Comparison of ENCODE assay signal across 9 cellular contexts in genomic region chr12:6936378-6936638, GRCh38. TPM values are rescaled to one million over a fixed set of nuclear protein-coding genes. Genes with fewer than 3 reads are reported as not detected.
DNase-seq lines count a peak whose midpoint lies in the region; ATAC-seq and TF ChIP-seq lines count a peak whose summit lies in the region.
"Had no signal": no experiment of that assay in that cellular context is flagged by ENCODE, and none has a peak within 500 bp of the region (broad histone marks: within the 10 kb centered on the region; RNA-seq: fewer than 3 reads in every experiment).

No MANE protein-coding gene starts in this region.

- peaks cover 28% of the 10 kb centered on the region for H3K27me3 Mint-ChIP-seq in GM23338 (ENCODE audit: insufficient read depth, low read depth, poor library complexity)
- no peaks in the 10 kb centered on the region for H3K27me3 Mint-ChIP-seq in natural killer cell treated with Interleukin-12 subunit alpha and Interleukin-12 subunit beta and Interleukin-15 and Interleukin-18, amount 100 ng/mL, for 72 hours

- TF ChIP-seq CTCF in GM23338 (conservative IDR thresholded peaks at IDR 0.05; ENCODE audit: low read depth in 2 of 2) (no peak), osteoblast (IDR thresholded peaks at IDR 0.05; ENCODE audit: extremely low read depth, low read depth, low read length) (no peak), PC-3 (conservative IDR thresholded peaks at IDR 0.05; ENCODE audit: low read depth, low read length) (no peak)

- H3K9ac ChIP-seq in BLaER1 treated with 17β-estradiol and CSF1 and Interleukin-3, amounts not matched to agents 10 nM and 100 nM, result peak overlapping the region in 10 of 11 experiments; percentile 4 to 98 (median 96); a peak in 16 of 22 replicates
- H3K9ac ChIP-seq in PC-3 (ENCODE audit: low read length), result no peak overlapping the region

- peaks cover 3% of the 10 kb centered on the region; the same call in 1 of the 3 replicates for H3K9me3 Mint-ChIP-seq in GM23338
- H3K9me3 Mint-ChIP-seq in activated naive CD4-positive, alpha-beta T cell treated with anti-CD3 and anti-CD28 coated beads, Interleukin-2, amount 50 U/mL, for 72 hours, result no peaks in the 10 kb centered on the region
- no peaks in the 10 kb centered on the region for H3K9me3 Mint-ChIP-seq in natural killer cell treated with Interleukin-12 subunit alpha and Interleukin-12 subunit beta and Interleukin-15 and Interleukin-18, amount 100 ng/mL, for 72 hours

- H3K4me2 ChIP-seq in BLaER1 treated with 17β-estradiol and CSF1 and Interleukin-3, amounts not matched to agents 10 nM and 100 nM, result peak overlapping the region; percentile 91 to 100 (median 98)
- H3K4me2 ChIP-seq in GM23338 (no peak overlapping the region; the same call in 1 of the 2 replicates), osteoblast (ENCODE audit: insufficient read depth, low read length) (no peak overlapping the region), PC-3 (ENCODE audit: low read length) (no peak overlapping the region)

- H2AFZ ChIP-seq in GM23338 (no peak overlapping the region), osteoblast (ENCODE audit: low read length) (no peak overlapping the region), PC-3 (ENCODE audit: low read length) (no peak overlapping the region)

- peak overlapping the region in 9 of 11 experiments; percentile 85 to 97 (median 96); a peak in 18 of 22 replicates for H3K27ac ChIP-seq in BLaER1 treated with 17β-estradiol and CSF1 and Interleukin-3, amounts not matched to agents 10 nM and 100 nM
- H3K27ac ChIP-seq in GM23338 (ENCODE audit: low read depth), result peak overlapping the region; percentile 97
- no peak overlapping the region for H3K27ac ChIP-seq in osteoblast (ENCODE audit: low read depth, low read length)
- no peak overlapping the region for H3K27ac ChIP-seq in PC-3 (ENCODE audit: low read length)

- H3K27ac Mint-ChIP-seq in GM23338, result peak overlapping the region; percentile 94
- peak overlapping the region; percentile 95 to 98 for H3K27ac Mint-ChIP-seq in activated naive CD4-positive, alpha-beta T cell treated with anti-CD3 and anti-CD28 coated beads, Interleukin-2, amount 50 U/mL, for 72 hours
- H3K27ac Mint-ChIP-seq in natural killer cell treated with Interleukin-12 subunit alpha and Interleukin-12 subunit beta and Interleukin-15 and Interleukin-18, amount 100 ng/mL, for 72 hours, result peak overlapping the region; percentile 61 to 81

- H3K9me2 ChIP-seq in GM23338 (ENCODE audit: insufficient read depth), result no peaks in the 10 kb centered on the region
- no peaks in the 10 kb centered on the region for H3K9me2 ChIP-seq in PC-3 (replicated peaks; ENCODE audit: low read length)

- no TSS peak for BruUV-seq in PC-3 (replicated peaks; lab: Mats Ljungman, UMichigan)

- intact Hi-C loops in PC-3 (cut with micrococcal nuclease), result no loop called here

- peaks cover 63 to 77% (median 72%) of the 10 kb centered on the region in 10 experiments for H3K4me1 ChIP-seq in BLaER1 treated with 17β-estradiol and CSF1 and Interleukin-3, amounts not matched to agents 10 nM and 100 nM
- H3K4me1 ChIP-seq in GM23338 (ENCODE audit: insufficient read depth) (peaks cover 10% of the 10 kb centered on the region), osteoblast (ENCODE audit: insufficient read depth, low read length) (peaks cover 27% of the 10 kb centered on the region), PC-3 (ENCODE audit: insufficient read depth, low read length) (peaks cover 7% of the 10 kb centered on the region; the same call in 1 of the 2 replicates)

- H3K4me3 ChIP-seq in BLaER1 treated with 17β-estradiol and CSF1 and Interleukin-3, amounts not matched to agents 10 nM and 100 nM, result peak overlapping the region in 9 of 10 experiments; percentile 69 to 87 (median 78); a peak in 12 of 20 replicates
- peak overlapping the region; percentile 89; the same call in 1 of the 2 replicates for H3K4me3 ChIP-seq in GM23338
- H3K4me3 ChIP-seq in MG63, result no peak overlapping the region
- no peak overlapping the region for H3K4me3 ChIP-seq in osteoblast (ENCODE audit: insufficient read depth, low read length)
- no peak overlapping the region for H3K4me3 ChIP-seq in PC-3 (ENCODE audit: low read length)

- no peaks in the 10 kb centered on the region for H3K9me3 ChIP-seq in BLaER1 treated with 17β-estradiol and CSF1 and Interleukin-3, amounts not matched to agents 10 nM and 100 nM (replicated peaks in 1 of 11)
- no peaks in the 10 kb centered on the region for H3K9me3 ChIP-seq in MG63
- no peaks in the 10 kb centered on the region for H3K9me3 ChIP-seq in osteoblast (ENCODE audit: low read depth, low read length)
- no peaks in the 10 kb centered on the region for H3K9me3 ChIP-seq in PC-3 (ENCODE audit: low read length)

- DNase-seq in GM23338 (ENCODE audit: low spot score) (no peak), MG63 (no peak), osteoblast (ENCODE audit: insufficient read length, low spot score, missing footprints) (no peak), PC-3 (no peak)
- no peak for DNase-seq in activated naive CD4-positive, alpha-beta T cell treated with anti-CD3 and anti-CD28 coated beads, Interleukin-2, amount 50 U/mL, for 72 hours (ENCODE audit: low spot score in 2 of 2)
- DNase-seq in natural killer cell treated with Interleukin-12 subunit alpha and Interleukin-12 subunit beta and Interleukin-15 and Interleukin-18, amount 100 ng/mL, for 72 hours (ENCODE audit: low spot score), result no peak
- DNase-seq: left colon had no signal

- peak overlapping the region; percentile 79 for H3K4me3 Mint-ChIP-seq in GM23338
- H3K4me3 Mint-ChIP-seq in natural killer cell treated with Interleukin-12 subunit alpha and Interleukin-12 subunit beta and Interleukin-15 and Interleukin-18, amount 100 ng/mL, for 72 hours, result peak overlapping the region; percentile 83

- CTCF ChIA-PET in PC-3 (lab: Charles Lee), result no interaction called here

- peaks cover 44% of the 10 kb centered on the region for H3F3A ChIP-seq in GM23338 (replicated peaks; ENCODE audit: low read depth)
- H3F3A ChIP-seq in PC-3 (ENCODE audit: low read length, unreplicated experiment), result no peaks in the 10 kb centered on the region

- H3K79me2 ChIP-seq in GM23338 (replicated peaks; ENCODE audit: insufficient read depth), result peaks cover 27% of the 10 kb centered on the region
- H3K79me2 ChIP-seq in osteoblast (ENCODE audit: insufficient read depth, low read length), result peaks cover 39% of the 10 kb centered on the region
- H3K79me2 ChIP-seq in PC-3 (ENCODE audit: low read length), result peaks cover 13% of the 10 kb centered on the region

- POLR2A ChIA-PET in PC-3 (lab: Charles Lee; ENCODE audit: unreplicated experiment), result no interaction called here

- H3K27me3 ChIP-seq in BLaER1 treated with 17β-estradiol and CSF1 and Interleukin-3, amounts not matched to agents 10 nM and 100 nM, result no peaks in the 10 kb centered on the region
- H3K27me3 ChIP-seq in GM23338 (ENCODE audit: insufficient read depth) (no peaks in the 10 kb centered on the region), MG63 (no peaks in the 10 kb centered on the region), osteoblast (ENCODE audit: insufficient read depth, low read length) (no peaks in the 10 kb centered on the region), PC-3 (ENCODE audit: low read length) (no peaks in the 10 kb centered on the region)

- ATAC-seq in GM23338 (no peak), GM19397 (IDR thresholded peaks at IDR 0.05; ENCODE audit: unreplicated experiment) (no peak), PC-3 (no peak)
- no peak for ATAC-seq in activated naive CD4-positive, alpha-beta T cell treated with anti-CD3 and anti-CD28 coated beads, Interleukin-2, amount 50 U/mL, for 72 hours
- no peak for ATAC-seq in natural killer cell treated with Interleukin-12 subunit alpha and Interleukin-12 subunit beta and Interleukin-15 and Interleukin-18, amount 100 ng/mL, for 72 hours

- H3K36me3 ChIP-seq in BLaER1 treated with 17β-estradiol and CSF1 and Interleukin-3, amounts not matched to agents 10 nM and 100 nM, result peaks cover 29 to 75% (median 69%) of the 10 kb centered on the region in 11 experiments
- H3K36me3 ChIP-seq in GM23338 (ENCODE audit: insufficient read depth) (peaks cover 17% of the 10 kb centered on the region), MG63 (peaks cover 81% of the 10 kb centered on the region), osteoblast (ENCODE audit: insufficient read depth, low read length) (peaks cover 57% of the 10 kb centered on the region), PC-3 (ENCODE audit: low read depth, low read length) (peaks cover 4% of the 10 kb centered on the region; the same call in 1 of the 2 replicates)

- H3K4me1 Mint-ChIP-seq in GM23338, result peaks cover 43% of the 10 kb centered on the region
- H3K4me1 Mint-ChIP-seq in natural killer cell treated with Interleukin-12 subunit alpha and Interleukin-12 subunit beta and Interleukin-15 and Interleukin-18, amount 100 ng/mL, for 72 hours (ENCODE audit: low read depth in 2 of 2), result peaks cover 30 to 42% of the 10 kb centered on the region in 2 donors

- peaks cover 0 to 52% (median 17%) of the 10 kb centered on the region in 11 experiments; a peak in 11 of 22 replicates for H4K20me1 ChIP-seq in BLaER1 treated with 17β-estradiol and CSF1 and Interleukin-3, amounts not matched to agents 10 nM and 100 nM
- peaks cover 28% of the 10 kb centered on the region for H4K20me1 ChIP-seq in GM23338 (replicated peaks; ENCODE audit: insufficient read depth)
- H4K20me1 ChIP-seq in osteoblast (ENCODE audit: insufficient read depth, low read length), result peaks cover 24% of the 10 kb centered on the region
- H4K20me1 ChIP-seq in PC-3 (ENCODE audit: low read length), result no peaks in the 10 kb centered on the region

- H3K36me3 Mint-ChIP-seq in GM23338 (ENCODE audit: low read depth), result peaks cover 71% of the 10 kb centered on the region
- H3K36me3 Mint-ChIP-seq in activated naive CD4-positive, alpha-beta T cell treated with anti-CD3 and anti-CD28 coated beads, Interleukin-2, amount 50 U/mL, for 72 hours, result peaks cover 16 to 30% of the 10 kb centered on the region in 2 donors
- no peaks in the 10 kb centered on the region for H3K36me3 Mint-ChIP-seq in natural killer cell treated with Interleukin-12 subunit alpha and Interleukin-12 subunit beta and Interleukin-15 and Interleukin-18, amount 100 ng/mL, for 72 hours

RNA-seq across cellular contexts. Expression of gene RNU7-1, which starts 7.3 kb away (rescaled TPM):
- total RNA-seq in GM23338 (2014; rRNA removed; shearing (Covaris generic)), result not detected in 2 replicates
- not detected in 2 replicates for polyA plus RNA-seq in GM23338 (2016; fragmentation: Nextera tagmentation; extraction: Ambion mirVana)
- total RNA-seq in activated naive CD4-positive, alpha-beta T cell treated with anti-CD3 and anti-CD28 coated beads, Interleukin-2, amount 50 U/mL, for 72 hours, result not detected
- not detected for total RNA-seq in natural killer cell treated with Interleukin-12 subunit alpha and Interleukin-12 subunit beta and Interleukin-15 and Interleukin-18, amount 100 ng/mL, for 72 hours
- not detected in 2 replicates for total RNA-seq in MG63 (2014; rRNA removed; shearing (Covaris generic); ENCODE audit: low replicate concordance)
- total RNA-seq in osteoblast, result not detected in 2 replicates
- not detected in 2 replicates for total RNA-seq in PC-3 (2014; rRNA removed)
- total RNA-seq: left colon had no signal

RNA-seq across cellular contexts. Expression of gene C12orf57, which starts 7.5 kb away (rescaled TPM):
- total RNA-seq in GM23338 (2014; rRNA removed; shearing (Covaris generic)), result 186 and 204 TPM in 2 replicates
- polyA plus RNA-seq in GM23338 (2016; fragmentation: Nextera tagmentation; extraction: Ambion mirVana), result 262 and 285 TPM in 2 replicates
- 100 to 1,000 TPM; 229 to 609 TPM for total RNA-seq in activated naive CD4-positive, alpha-beta T cell treated with anti-CD3 and anti-CD28 coated beads, Interleukin-2, amount 50 U/mL, for 72 hours
- 100 to 1,000 TPM in 1 of 2 donors, 10 to 100 TPM in 1; 89.7 to 106 TPM for total RNA-seq in natural killer cell treated with Interleukin-12 subunit alpha and Interleukin-12 subunit beta and Interleukin-15 and Interleukin-18, amount 100 ng/mL, for 72 hours
- 136 and 311 TPM in 2 replicates for total RNA-seq in MG63 (2014; rRNA removed; shearing (Covaris generic); ENCODE audit: low replicate concordance)
- total RNA-seq in osteoblast, result 81.4 and 93.4 TPM in 2 replicates
- 125 and 130 TPM in 2 replicates for total RNA-seq in PC-3 (2014; rRNA removed)

RNA-seq across cellular contexts. Expression of gene ATN1, which starts 8.5 kb away (rescaled TPM):
- 49.6 and 52.8 TPM in 2 replicates for total RNA-seq in GM23338 (2014; rRNA removed; shearing (Covaris generic))
- 27.2 and 29.5 TPM in 2 replicates for polyA plus RNA-seq in GM23338 (2016; fragmentation: Nextera tagmentation; extraction: Ambion mirVana)
- total RNA-seq in activated naive CD4-positive, alpha-beta T cell treated with anti-CD3 and anti-CD28 coated beads, Interleukin-2, amount 50 U/mL, for 72 hours, result 10 to 100 TPM; 29.9 to 73.5 TPM
- total RNA-seq in natural killer cell treated with Interleukin-12 subunit alpha and Interleukin-12 subunit beta and Interleukin-15 and Interleukin-18, amount 100 ng/mL, for 72 hours, result 10 to 100 TPM; 36.5 to 62.2 TPM
- total RNA-seq in MG63 (2014; rRNA removed; shearing (Covaris generic); ENCODE audit: low replicate concordance), result 2.8 and 5.0 TPM in 2 replicates
- total RNA-seq in osteoblast, result 10.3 and 14.1 TPM in 2 replicates
- total RNA-seq in PC-3 (2014; rRNA removed), result 11.6 and 41.5 TPM in 2 replicates

RNA-seq across cellular contexts. Expression of gene PTPN6, which starts 14.8 kb away (rescaled TPM):
- total RNA-seq in GM23338 (2014; rRNA removed; shearing (Covaris generic)), result 24.7 and 25.3 TPM in 2 replicates
- 35.4 and 40.6 TPM in 2 replicates for polyA plus RNA-seq in GM23338 (2016; fragmentation: Nextera tagmentation; extraction: Ambion mirVana)
- total RNA-seq in activated naive CD4-positive, alpha-beta T cell treated with anti-CD3 and anti-CD28 coated beads, Interleukin-2, amount 50 U/mL, for 72 hours, result 100 to 1,000 TPM; 320 to 609 TPM
- total RNA-seq in natural killer cell treated with Interleukin-12 subunit alpha and Interleukin-12 subunit beta and Interleukin-15 and Interleukin-18, amount 100 ng/mL, for 72 hours, result 100 to 1,000 TPM in 1 of 2 donors, 10 to 100 TPM in 1; 71.6 to 131 TPM
- not detected in 2 replicates for total RNA-seq in MG63 (2014; rRNA removed; shearing (Covaris generic); ENCODE audit: low replicate concordance)
- total RNA-seq in osteoblast (0.29 and 0.36 TPM in 2 replicates), PC-3 (2014; rRNA removed) (22.5 and 28.4 TPM in 2 replicates)

RNA-seq across cellular contexts. Expression of gene ENO2, which starts 21.9 kb away (rescaled TPM):
- total RNA-seq in GM23338 (2014; rRNA removed; shearing (Covaris generic)), result 50.8 and 53.5 TPM in 2 replicates
- polyA plus RNA-seq in GM23338 (2016; fragmentation: Nextera tagmentation; extraction: Ambion mirVana), result 43.5 and 50.0 TPM in 2 replicates
- 100 to 1,000 TPM; 264 to 314 TPM for total RNA-seq in activated naive CD4-positive, alpha-beta T cell treated with anti-CD3 and anti-CD28 coated beads, Interleukin-2, amount 50 U/mL, for 72 hours
- total RNA-seq in natural killer cell treated with Interleukin-12 subunit alpha and Interleukin-12 subunit beta and Interleukin-15 and Interleukin-18, amount 100 ng/mL, for 72 hours, result 100 to 1,000 TPM; 151 to 158 TPM
- 5.6 and 11.9 TPM in 2 replicates for total RNA-seq in MG63 (2014; rRNA removed; shearing (Covaris generic); ENCODE audit: low replicate concordance)
- 8.5 and 13.4 TPM in 2 replicates for total RNA-seq in osteoblast
- total RNA-seq in PC-3 (2014; rRNA removed), result 30.2 and 35.2 TPM in 2 replicates

Comparison
In these comparisons a context has a peak if more than half of its experiments do, and no peak if none do; other contexts are left out.
1. H3K27ac ChIP-seq: peak in BLaER1 treated with 17β-estradiol and CSF1 and Interleukin-3, amounts not matched to agents 10 nM and 100 nM (9 of 11) and GM23338 (single experiment); none in osteoblast (single experiment) and PC-3 (single experiment).
2. H3K4me2 ChIP-seq: peak in BLaER1 treated with 17β-estradiol and CSF1 and Interleukin-3, amounts not matched to agents 10 nM and 100 nM (11 of 11); none in GM23338 (single experiment), osteoblast (single experiment) and PC-3 (single experiment).
3. H3K4me3 ChIP-seq: peak in BLaER1 treated with 17β-estradiol and CSF1 and Interleukin-3, amounts not matched to agents 10 nM and 100 nM (9 of 10) and GM23338 (single experiment); none in MG63 (single experiment), osteoblast (single experiment) and PC-3 (single experiment).
4. Peak in every context shown above with its lines, with median percentiles within 50 percentile points of each other: H3K27ac Mint-ChIP-seq.